8 cellular contexts compared by ENCODE assay signal in genomic region chr10:68560201-68560915, GRCh38. TPM values are rescaled to one million over a fixed set of nuclear protein-coding genes. Genes with fewer than 3 reads are reported as not detected.
DNase-seq lines count a peak whose midpoint lies in the region; ATAC-seq, FAIRE-seq and TF ChIP-seq lines count a peak whose summit lies in the region.

TET1 (plus strand) TSS chr10:68560337; CDS start chr10:68572339, 12,002 bp downstream.

- peak within 1 kb of the TSS; percentile 96 for H3K4me2 ChIP-seq in hepatocyte

- H3K4me1 ChIP-seq in hepatocyte (ENCODE audit: insufficient read depth) (no peaks in the 10 kb centered on the region), rectal smooth muscle tissue (ENCODE audit: control insufficient read depth, insufficient read depth, low read length) (no peaks in the 10 kb centered on the region)

- 1% methylated on average over 38 of the region's 62 CpGs for WGBS in hepatocyte (ENCODE audit: low lambda C conversion rate, missing lambda C conversion rate)

- H3K9me3 ChIP-seq in hepatocyte (ENCODE audit: low read depth), result no peaks in the 10 kb centered on the region

- H3K36me3 ChIP-seq in hepatocyte (replicated peaks; ENCODE audit: insufficient read depth, low read depth) (no peaks in the 10 kb centered on the region), rectal smooth muscle tissue (ENCODE audit: control insufficient read depth, insufficient read depth, low read length) (no peaks in the 10 kb centered on the region)

- H3K9me2 ChIP-seq in hepatocyte (replicated peaks; ENCODE audit: insufficient read depth), result no peaks in the 10 kb centered on the region

- no peak for FAIRE-seq in GM18507 (lab: Jason Lieb, UNC)

- H3K9ac ChIP-seq in rectal smooth muscle tissue (ENCODE audit: low read length), result peak within 1 kb of the TSS; percentile 21

- H3K27me3 ChIP-seq in hepatocyte (no peaks in the 10 kb centered on the region), rectal smooth muscle tissue (ENCODE audit: control insufficient read depth, insufficient read depth, low read length) (no peaks in the 10 kb centered on the region)

- peak; percentile 39 for DNase-seq in AG10803 (ENCODE audit: low read depth)
- DNase-seq in GM18507 (ENCODE audit: extremely low spot score, insufficient read length, low read depth), result peak; percentile 25
- peak; percentile 75 for DNase-seq in NCI-H69 (lab: John Stamatoyannopoulos, UW)
- peak; percentile 71 for DNase-seq in amniotic epithelial cell (ENCODE audit: low read depth)
- DNase-seq in hepatocyte (ENCODE audit: low spot score), result peak; percentile 75

- no peaks in the 10 kb centered on the region for H4K20me1 ChIP-seq in hepatocyte (ENCODE audit: insufficient read depth, poor library complexity, severe bottlenecking)

- H3K79me2 ChIP-seq in hepatocyte, result peaks cover 44% of the 10 kb centered on the region

- H3K4me3 ChIP-seq in AG10803 (ENCODE audit: low read length), result peak within 1 kb of the TSS; percentile 74
- peak within 1 kb of the TSS; percentile 99 for H3K4me3 ChIP-seq in hepatocyte
- peak within 1 kb of the TSS; percentile 75 for H3K4me3 ChIP-seq in rectal smooth muscle tissue (ENCODE audit: low read length)

- no peak for ATAC-seq in GM21717 (IDR thresholded peaks at IDR 0.05; ENCODE audit: unreplicated experiment)
- no peak for ATAC-seq in HG03097 (IDR thresholded peaks at IDR 0.05; ENCODE audit: low FRiP score, unreplicated experiment)

- H2AFZ ChIP-seq in hepatocyte, result peak within 1 kb of the TSS; percentile 98

- H3K27ac ChIP-seq in hepatocyte, result peak within 1 kb of the TSS; percentile 76
- no peak within 1 kb of the TSS for H3K27ac ChIP-seq in rectal smooth muscle tissue (ENCODE audit: low read depth, low read length)

- TF ChIP-seq CTCF in AG10803 (conservative IDR thresholded peaks at IDR 0.05; ENCODE audit: low read length), result no peak
- no peak for TF ChIP-seq CTCF in hepatocyte (IDR thresholded peaks at IDR 0.05; ENCODE audit: poor library complexity)

RNA-seq across cellular contexts. Expression of gene TET1, which starts in this region (rescaled TPM):
- total RNA-seq in hepatocyte, result 10.4 and 13.6 TPM in 2 replicates
- polyA plus RNA-seq in hepatocyte, result 2.4 and 3.2 TPM in 2 replicates

Comparison
In these comparisons a context has a peak if more than half of its experiments do, and no peak if none do; other contexts are left out.
1. DNase-seq: peak in every context shown above with its lines; median percentile 75 in NCI-H69; 75 in hepatocyte; 71 in amniotic epithelial cell; 39 in AG10803; 25 in GM18507.